11 cellular contexts compared by ENCODE assay signal in genomic region chr17:54951286-54951685, GRCh38.
"Had no signal": no experiment of that assay in that cellular context is flagged by ENCODE, and none has a peak within 500 bp of the region (broad histone marks: within the 10 kb centered on the region; RNA-seq: fewer than 3 reads in every experiment).

No MANE protein-coding gene starts in this region.

- H3K4me2 ChIP-seq: GM23338 had no signal

- H3K4me3 ChIP-seq: GM23248, GM23338, HAP-1 had no signal

- DNase-seq: GM23248, GOT3, H7, H9, HCEC 1CT, HFFc6 had no signal

- H3K4me1 ChIP-seq: HAP-1 had no signal

- H3K27ac ChIP-seq: GM23248 had no signal

- H3K9me3 ChIP-seq: HAP-1 had no signal

- ATAC-seq: GM23338, HCT116 had no signal

- H2AFZ ChIP-seq: GM23248, GM23338 had no signal

- H3K9ac ChIP-seq: GM23248 had no signal

- FAIRE-seq: H1, H54 had no signal
